ENCODE assay signal across 8 cellular contexts in genomic region chr14:74608959-74609611, GRCh38. TPM values are rescaled to one million over a fixed set of nuclear protein-coding genes. Genes with fewer than 3 reads are reported as not detected.
DNase-seq lines count a peak whose midpoint lies in the region; ATAC-seq and TF ChIP-seq lines count a peak whose summit lies in the region.

No MANE protein-coding gene starts in this region.

- H3K4me3 Mint-ChIP-seq in activated T-helper 17 cell treated with anti-CD3 and anti-CD28 coated beads, Interleukin-2, amount 50 U/mL, for 72 hours = no peak overlapping the region

- peaks cover 5% of the 10 kb centered on the region for H3K4me1 Mint-ChIP-seq in activated T-helper 17 cell treated with anti-CD3 and anti-CD28 coated beads, Interleukin-2, amount 50 U/mL, for 72 hours

- peak; percentile 98 for TF ChIP-seq CTCF in neutrophil (IDR thresholded peaks at IDR 0.05)

- H3K36me3 Mint-ChIP-seq in activated T-helper 17 cell treated with anti-CD3 and anti-CD28 coated beads, Interleukin-2, amount 50 U/mL, for 72 hours (ENCODE audit: low read depth) = no peaks in the 10 kb centered on the region

- peak; percentile 54 for ATAC-seq in activated T-helper 17 cell treated with anti-CD3 and anti-CD28 coated beads, Interleukin-2, amount 50 U/mL, for 72 hours (replicated peaks)
- ATAC-seq in GM19328 (IDR thresholded peaks at IDR 0.05; ENCODE audit: unreplicated experiment) = no peak

- H3K9me3 ChIP-seq in MG63 = no peaks in the 10 kb centered on the region
- H3K9me3 ChIP-seq in neutrophil = no peaks in the 10 kb centered on the region

- DNase-seq in G401 (ENCODE audit: low spot score) (peak; percentile 77), MG63 (peak; percentile 60), RPMI8226 (peak; percentile 78), fibroblast of the conjunctiva (ENCODE audit: low read depth) (peak; percentile 85), superior temporal gyrus (ENCODE audit: extremely low spot score) (peak; percentile 91)

- peaks cover 17 to 27% of the 10 kb centered on the region in 2 experiments for H3K4me1 ChIP-seq in neutrophil (ENCODE audit: control insufficient read depth in 1 of 2, insufficient read depth in 1 of 2, low read depth in 1 of 2, low read length in 1 of 2)

- H3K27ac Mint-ChIP-seq in activated T-helper 17 cell treated with anti-CD3 and anti-CD28 coated beads, Interleukin-2, amount 50 U/mL, for 72 hours = no peak overlapping the region

- in situ Hi-C loops in G401 (cut with HindIII; ENCODE audit: low sequenced_read_pairs) = no loop called here

- H3K4me3 ChIP-seq in MG63 (no peak overlapping the region), neutrophil (ENCODE audit: low read depth in 1 of 2, low read length in 1 of 2) (no peak overlapping the region)

- no peaks in the 10 kb centered on the region for H3K36me3 ChIP-seq in MG63
- no peaks in the 10 kb centered on the region for H3K36me3 ChIP-seq in neutrophil

- peaks cover 4% of the 10 kb centered on the region for H3K27me3 Mint-ChIP-seq in activated T-helper 17 cell treated with anti-CD3 and anti-CD28 coated beads, Interleukin-2, amount 50 U/mL, for 72 hours

- H3K9me3 Mint-ChIP-seq in activated T-helper 17 cell treated with anti-CD3 and anti-CD28 coated beads, Interleukin-2, amount 50 U/mL, for 72 hours = no peaks in the 10 kb centered on the region

- no peaks in the 10 kb centered on the region for H3K27me3 ChIP-seq in MG63
- peaks cover 29% of the 10 kb centered on the region for H3K27me3 ChIP-seq in neutrophil

- no peak overlapping the region for H3K27ac ChIP-seq in neutrophil

RNA-seq across cellular contexts. Expression of gene LTBP2, which starts 3.0 kb away (rescaled TPM):
- total RNA-seq in G401 (2014; rRNA removed; shearing (Covaris generic)) = 30.0 and 33.4 TPM in 2 replicates
- total RNA-seq in MG63 (2014; rRNA removed; shearing (Covaris generic); ENCODE audit: low replicate concordance) = 4.4 and 4.5 TPM in 2 replicates
- total RNA-seq in activated T-helper 17 cell treated with anti-CD3 and anti-CD28 coated beads, Interleukin-2, amount 50 U/mL, for 72 hours = under 1 TPM in 1 of 2 donors, not detected in 1; 0.03 TPM
